Comparison of ENCODE assay signal across 21 cellular contexts in the genomic region with DNA sequence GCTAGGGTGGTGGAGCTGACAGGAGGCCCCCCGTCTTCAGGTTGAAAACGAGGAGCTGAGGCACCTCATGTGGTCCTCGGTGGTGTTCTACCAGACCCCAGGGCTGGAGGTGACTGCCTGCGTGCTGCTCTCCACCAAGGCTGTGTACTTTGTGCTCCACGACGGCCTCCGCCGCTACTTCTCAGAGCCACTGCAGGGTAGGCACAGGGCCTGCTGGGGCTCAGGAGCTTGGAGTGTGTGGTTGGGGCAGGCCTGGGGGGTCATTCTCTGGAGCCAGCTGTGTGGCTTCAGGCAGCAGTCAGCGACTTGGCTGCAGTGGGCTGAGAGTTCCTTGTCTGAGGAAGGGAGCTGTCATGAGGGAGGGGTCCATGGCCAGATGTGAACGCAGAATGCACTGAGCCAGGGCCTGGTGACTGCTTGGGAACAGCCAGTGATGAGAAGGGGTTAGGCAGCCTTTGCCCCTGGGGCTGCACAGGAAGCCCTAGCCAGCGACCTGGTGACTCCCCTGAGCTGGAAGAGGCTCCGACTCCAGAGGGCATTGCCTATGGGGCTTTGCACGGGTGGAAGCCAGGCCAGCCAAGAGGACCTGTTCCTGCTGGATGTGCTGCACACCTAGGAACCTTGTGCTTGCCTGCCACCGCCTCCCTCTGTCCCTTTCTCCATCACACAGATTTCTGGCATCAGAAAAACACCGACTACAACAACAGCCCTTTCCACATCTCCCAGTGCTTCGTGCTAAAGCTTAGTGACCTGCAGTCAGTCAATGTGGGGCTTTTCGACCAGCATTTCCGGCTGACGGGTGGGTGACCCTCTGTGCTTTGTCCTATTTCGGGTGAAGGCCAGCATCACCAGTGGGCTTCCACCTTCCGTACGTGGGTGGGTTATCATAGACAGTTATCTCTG. TPM values are rescaled to one million over a fixed set of nuclear protein-coding genes. Genes with fewer than 3 reads are reported as not detected.
A peak's percentile ranks its signal among the peaks of the same experiment; 100 is the strongest.
DNase-seq lines count a peak whose midpoint lies in the region; ATAC-seq and TF ChIP-seq lines count a peak whose summit lies in the region.
"Had no signal": no experiment of that assay in that cellular context is flagged by ENCODE, and none has a peak within 500 bp of the region (broad histone marks: within the 10 kb centered on the region; RNA-seq: fewer than 3 reads in every experiment).

No MANE protein-coding gene starts in this region.

- H3K23ac ChIP-seq in mesenchymal stem cell (ENCODE audit: low read length in 2 of 2): no peak overlapping the region

- no peak overlapping the region for H3K4me3 ChIP-seq in mesenchymal stem cell (ENCODE audit: insufficient read depth in 1 of 2, low read depth in 1 of 2, low read length in 2 of 2)
- H3K4me3 ChIP-seq in stomach: no peak overlapping the region
- H3K4me3 ChIP-seq: tibial artery had no signal

- no peak for ATAC-seq in activated T-helper 17 cell treated with anti-CD3 and anti-CD28 coated beads, Interleukin-2, amount 50 U/mL, for 72 hours (replicated peaks)
- no peak for ATAC-seq in GM18858 (IDR thresholded peaks at IDR 0.05; ENCODE audit: unreplicated experiment)
- ATAC-seq in HG02571 (IDR thresholded peaks at IDR 0.05; ENCODE audit: unreplicated experiment): no peak
- ATAC-seq: activated CD4-positive, alpha-beta T cell treated with anti-CD3 and anti-CD28 coated beads for 36 hours had no signal

- H3K4me1 ChIP-seq in mesenchymal stem cell (ENCODE audit: control insufficient read depth, insufficient read depth, low read depth, low read length) (peaks cover 44% of the 10 kb centered on the region), stomach (peaks cover 5 to 55% (median 19%) of the 10 kb centered on the region in 4 donors)
- H3K4me1 ChIP-seq: BE2C had no signal

- peak overlapping the region in 1 of 2 experiments; percentile 46 for H3K18ac ChIP-seq in mesenchymal stem cell (ENCODE audit: low read depth in 1 of 2, low read length in 2 of 2)

- TF ChIP-seq EP300 in stomach (IDR thresholded peaks at IDR 0.05): no peak

- DNase-seq in mesenchymal stem cell (no peak), stomach (no peak), Calu3 (no peak), GM13976 (ENCODE audit: low spot score) (no peak)
- DNase-seq: activated CD4-positive, alpha-beta T cell treated with anti-CD3 and anti-CD28 coated beads for 36 hours; activated gamma-delta T cell; BE2C; cortex of kidney; DMS 273 treated with DMSO at 0.1 percent for 48 hours; MV-4-11; NCI-H2029 treated with DMSO at 0.1 percent for 48 hours; NCI-H524; SK-N-SH; small intestine had no signal

- peaks cover 28% of the 10 kb centered on the region for H3K79me1 ChIP-seq in mesenchymal stem cell (replicated peaks; ENCODE audit: low read length, poor library complexity, severe bottlenecking)

- no peaks in the 10 kb centered on the region for H3K4me1 Mint-ChIP-seq in activated T-helper 17 cell treated with anti-CD3 and anti-CD28 coated beads, Interleukin-2, amount 50 U/mL, for 72 hours
- H3K4me1 Mint-ChIP-seq in Calu3 (ENCODE audit: low read depth, unreplicated experiment): no peaks in the 10 kb centered on the region
- H3K4me1 Mint-ChIP-seq: activated CD4-positive, alpha-beta T cell treated with anti-CD3 and anti-CD28 coated beads for 36 hours; IgD-negative memory B cell had no signal

- intact Hi-C loops in stomach (cut with DNase I; ENCODE audit: low total_unique reads): no loop called here
- intact Hi-C loops in Calu3 (cut with micrococcal nuclease; ENCODE audit: unreplicated experiment): no loop called here

- H3K27ac ChIP-seq in cingulate gyrus (ENCODE audit: low read depth, low read length) (peak overlapping the region; percentile 69), mesenchymal stem cell (ENCODE audit: low read length, poor library complexity, severe bottlenecking) (peak overlapping the region; percentile 77), stomach (peak overlapping the region in 3 of 5 donors; percentile 56 to 75 (median 72))
- H3K27ac ChIP-seq: tibial artery had no signal

- H4K8ac ChIP-seq in mesenchymal stem cell (ENCODE audit: low read length): no peak overlapping the region

- peak overlapping the region; percentile 13 for H2AK5ac ChIP-seq in mesenchymal stem cell (ENCODE audit: low read length, severe bottlenecking)

- no peaks in the 10 kb centered on the region for H3K27me3 ChIP-seq in mesenchymal stem cell (ENCODE audit: control insufficient read depth in 1 of 2, insufficient read depth in 1 of 2, low read length in 2 of 2)
- H3K27me3 ChIP-seq in stomach: no peaks in the 10 kb centered on the region
- H3K27me3 ChIP-seq: BE2C, tibial artery had no signal

- no peak for TF ChIP-seq POLR2A in stomach (IDR thresholded peaks at IDR 0.05)

- H3K4ac ChIP-seq in mesenchymal stem cell (ENCODE audit: low read depth in 1 of 2, low read length in 2 of 2): peak overlapping the region; percentile 7 to 9

- H3K4me3 Mint-ChIP-seq in activated T-helper 17 cell treated with anti-CD3 and anti-CD28 coated beads, Interleukin-2, amount 50 U/mL, for 72 hours: no peak overlapping the region
- no peak overlapping the region for H3K4me3 Mint-ChIP-seq in Calu3 (ENCODE audit: low read depth, unreplicated experiment)
- H3K4me3 Mint-ChIP-seq: activated CD4-positive, alpha-beta T cell treated with anti-CD3 and anti-CD28 coated beads for 36 hours; IgD-negative memory B cell had no signal

- TF ChIP-seq CTCF in stomach (IDR thresholded peaks at IDR 0.05): no peak
- no peak for TF ChIP-seq CTCF in Calu3 (IDR thresholded peaks at IDR 0.05; ENCODE audit: unreplicated experiment)
- no peak for TF ChIP-seq CTCF in GM13976 (IDR thresholded peaks at IDR 0.05; ENCODE audit: borderline replicate concordance, control extremely low read depth, extremely low read depth, insufficient read depth, missing control alignments)

- peak overlapping the region; percentile 52 for H3K27ac Mint-ChIP-seq in activated T-helper 17 cell treated with anti-CD3 and anti-CD28 coated beads, Interleukin-2, amount 50 U/mL, for 72 hours
- H3K27ac Mint-ChIP-seq in Calu3 (ENCODE audit: unreplicated experiment): no peak overlapping the region
- H3K27ac Mint-ChIP-seq: activated CD4-positive, alpha-beta T cell treated with anti-CD3 and anti-CD28 coated beads for 36 hours had no signal

- no peaks in the 10 kb centered on the region for H3K27me3 Mint-ChIP-seq in activated T-helper 17 cell treated with anti-CD3 and anti-CD28 coated beads, Interleukin-2, amount 50 U/mL, for 72 hours
- no peaks in the 10 kb centered on the region for H3K27me3 Mint-ChIP-seq in Calu3 (ENCODE audit: unreplicated experiment)
- H3K27me3 Mint-ChIP-seq: IgD-negative memory B cell had no signal

- H2AFZ ChIP-seq in mesenchymal stem cell (ENCODE audit: low read depth, low read length): no peak overlapping the region

- peak overlapping the region; percentile 52 for H4K91ac ChIP-seq in mesenchymal stem cell (ENCODE audit: low read length)

- no peak overlapping the region for H3K4me2 ChIP-seq in mesenchymal stem cell (ENCODE audit: low read length, poor library complexity, severe bottlenecking)

- in situ Hi-C loops in GM13976 (cut with MboI; ENCODE audit: low sequenced_read_pairs, unreplicated experiment): no loop called here

- WGBS in mesenchymal stem cell: 85% methylated on average over 22 of the region's 22 CpGs
- whole genome bisulfite sequencing in stomach, 5 donors: 81 to 87% (median 83%) methylated on average over 18 to 22 of the region's 22 CpGs

- peak overlapping the region in 1 of 2 experiments; percentile 3 for H3K14ac ChIP-seq in mesenchymal stem cell (ENCODE audit: low read length in 2 of 2)

- H2BK15ac ChIP-seq in mesenchymal stem cell (ENCODE audit: low read depth, poor library complexity, severe bottlenecking): no peak overlapping the region

- no TSS peak for BruUV-seq in Calu3 (replicated peaks; lab: Mats Ljungman, UMichigan)

- H2BK120ac ChIP-seq in mesenchymal stem cell (ENCODE audit: low read depth, low read length): no peak overlapping the region

- H3K9ac ChIP-seq in mesenchymal stem cell (ENCODE audit: low read length): no peak overlapping the region
- H3K9ac ChIP-seq: SK-N-SH had no signal

- no peaks in the 10 kb centered on the region for H3K9me3 ChIP-seq in mesenchymal stem cell (ENCODE audit: control insufficient read depth, low read length)
- no peaks in the 10 kb centered on the region for H3K9me3 ChIP-seq in stomach
- H3K9me3 ChIP-seq: BE2C, SK-N-SH, tibial artery had no signal

- no peak overlapping the region for H2BK5ac ChIP-seq in mesenchymal stem cell (ENCODE audit: low read depth, low read length, poor library complexity, severe bottlenecking)

- H3K36me3 ChIP-seq in mesenchymal stem cell (ENCODE audit: control insufficient read depth in 1 of 2, insufficient read depth in 2 of 2, low read depth in 1 of 2, low read length in 2 of 2): peaks cover 78 to 94% of the 10 kb centered on the region in 2 experiments
- peaks cover 69 to 88% (median 85%) of the 10 kb centered on the region in 4 donors for H3K36me3 ChIP-seq in stomach

- H3K36me3 Mint-ChIP-seq in activated T-helper 17 cell treated with anti-CD3 and anti-CD28 coated beads, Interleukin-2, amount 50 U/mL, for 72 hours (ENCODE audit: low read depth): peaks cover 68% of the 10 kb centered on the region
- peaks cover 8% of the 10 kb centered on the region for H3K36me3 Mint-ChIP-seq in Calu3 (ENCODE audit: insufficient read depth, unreplicated experiment)

- peak overlapping the region in 1 of 2 experiments; percentile 31 for H2BK12ac ChIP-seq in mesenchymal stem cell (ENCODE audit: low read length in 2 of 2)

- no peaks in the 10 kb centered on the region for H3K9me3 Mint-ChIP-seq in activated T-helper 17 cell treated with anti-CD3 and anti-CD28 coated beads, Interleukin-2, amount 50 U/mL, for 72 hours
- no peaks in the 10 kb centered on the region for H3K9me3 Mint-ChIP-seq in Calu3 (ENCODE audit: low read depth, unreplicated experiment)
- H3K9me3 Mint-ChIP-seq: IgD-negative memory B cell had no signal

- CTCF ChIA-PET in Calu3 (lab: Charles Lee): no interaction called here

RNA-seq across cellular contexts. Expression of gene STAB1, which starts 4.9 kb away (rescaled TPM):
- under 1 TPM; 0.19 to 0.26 TPM for total RNA-seq in activated T-helper 17 cell treated with anti-CD3 and anti-CD28 coated beads, Interleukin-2, amount 50 U/mL, for 72 hours
- polyA plus RNA-seq in mesenchymal stem cell (2013, experiment 1 of 2): not detected
- polyA plus RNA-seq in mesenchymal stem cell (2013, experiment 2 of 2): 0.04 TPM
- total RNA-seq in stomach (100 to 1,000 TPM in 2 of 5 donors, 10 to 100 TPM in 3; 51.6 to 295 (median 79.9) TPM), Calu3 (2022) (0.26 TPM in 1 of 2 replicates, not detected in the other)
- polyA plus RNA-seq in stomach: 10 to 100 TPM; 33.7 to 55.3 (median 48.6) TPM
- total RNA-seq: OCI-LY7 had no signal
- polyA plus RNA-seq: IgD-negative memory B cell had no signal

RNA-seq across cellular contexts. Expression of gene NISCH, which starts 34.9 kb away (rescaled TPM):
- total RNA-seq in activated T-helper 17 cell treated with anti-CD3 and anti-CD28 coated beads, Interleukin-2, amount 50 U/mL, for 72 hours: 100 to 1,000 TPM in 1 of 2 donors, 10 to 100 TPM in 1; 75.2 to 123 TPM
- 55.5 TPM for polyA plus RNA-seq in mesenchymal stem cell (2013, experiment 1 of 2)
- polyA plus RNA-seq in mesenchymal stem cell (2013, experiment 2 of 2): 49.9 TPM
- total RNA-seq in stomach (100 to 1,000 TPM in 3 of 5 donors, 10 to 100 TPM in 2; 68.5 to 456 (median 147) TPM), Calu3 (2022) (58.6 and 67.4 TPM in 2 replicates)
- 10 to 100 TPM; 18.3 to 36.4 (median 19.9) TPM for polyA plus RNA-seq in stomach

RNA-seq across cellular contexts. Expression of gene TNNC1, which starts 36.4 kb away (rescaled TPM):
- 1 to 10 TPM; 2.0 to 6.5 TPM for total RNA-seq in activated T-helper 17 cell treated with anti-CD3 and anti-CD28 coated beads, Interleukin-2, amount 50 U/mL, for 72 hours
- polyA plus RNA-seq in mesenchymal stem cell (2013, experiment 1 of 2): 0.86 TPM
- 0.79 TPM for polyA plus RNA-seq in mesenchymal stem cell (2013, experiment 2 of 2)
- total RNA-seq in stomach (1 to 10 TPM in 2 of 5 donors, not detected in 3; 3.1 to 6.5 TPM), Calu3 (2022) (25.5 and 26.5 TPM in 2 replicates)
- 10 to 100 TPM in 2 of 3 donors, 1 to 10 TPM in 1; 4.9 to 41.1 (median 20.3) TPM for polyA plus RNA-seq in stomach
- polyA plus RNA-seq: IgD-negative memory B cell had no signal

RNA-seq across cellular contexts. Expression of gene NT5DC2, which starts 43.4 kb away (rescaled TPM):
- 10 to 100 TPM; 23.3 to 54.7 TPM for total RNA-seq in activated T-helper 17 cell treated with anti-CD3 and anti-CD28 coated beads, Interleukin-2, amount 50 U/mL, for 72 hours
- polyA plus RNA-seq in mesenchymal stem cell (2013, experiment 1 of 2): 107 TPM
- polyA plus RNA-seq in mesenchymal stem cell (2013, experiment 2 of 2): 105 TPM
- 10 to 100 TPM in 4 of 5 donors, 1 to 10 TPM in 1; 4.6 to 26.8 (median 19.5) TPM for total RNA-seq in stomach
- polyA plus RNA-seq in stomach: 10 to 100 TPM; 15.6 to 56.2 (median 27.7) TPM
- total RNA-seq in Calu3 (2022): 100 and 146 TPM in 2 replicates

RNA-seq across cellular contexts. Expression of gene SEMA3G, which starts 45.4 kb away (rescaled TPM):
- under 1 TPM; 0.08 to 0.82 TPM for total RNA-seq in activated T-helper 17 cell treated with anti-CD3 and anti-CD28 coated beads, Interleukin-2, amount 50 U/mL, for 72 hours
- 0.08 TPM for polyA plus RNA-seq in mesenchymal stem cell (2013, experiment 1 of 2)
- polyA plus RNA-seq in mesenchymal stem cell (2013, experiment 2 of 2): 0.05 TPM
- 1 to 10 TPM in 3 of 5 donors, under 1 TPM in 2; under 0.01 to 9.6 (median 1.7) TPM for total RNA-seq in stomach
- 1 to 10 TPM; 1.4 to 2.3 (median 1.9) TPM for polyA plus RNA-seq in stomach
- 0.12 and 0.33 TPM in 2 replicates for total RNA-seq in Calu3 (2022)
- total RNA-seq: activated CD4-positive, alpha-beta T cell treated with anti-CD3 and anti-CD28 coated beads for 36 hours; OCI-LY7 had no signal

Comparison
In these comparisons a context has a peak if more than half of its experiments do, and no peak if none do; other contexts are left out.
1. RNA of gene STAB1, which starts 4.9 kb away (total RNA-seq): 51.6 to 295 TPM in stomach; 0.19 to 0.26 TPM in activated T-helper 17 cell treated with anti-CD3 and anti-CD28 coated beads, Interleukin-2, amount 50 U/mL, for 72 hours and 0.26 TPM in Calu3; every median in the first group is over 10 times any median in the second.
2. Peak in every context shown above with its lines, with median percentiles within 50 percentile points of each other: H3K27ac ChIP-seq.